8 cellular contexts compared by ENCODE assay signal in genomic region chr14:35826952-35827416, GRCh38. TPM values are rescaled to one million over a fixed set of nuclear protein-coding genes. Genes with fewer than 3 reads are reported as not detected.
DNase-seq lines count a peak whose midpoint lies in the region; TF ChIP-seq lines count a peak whose summit lies in the region.

No MANE protein-coding gene starts in this region.

- peaks cover 14% of the 10 kb centered on the region for H3K27me3 Mint-ChIP-seq in nephron progenitor cell (ENCODE audit: low read depth, poor library complexity)

- H3K4me3 Mint-ChIP-seq in nephron progenitor cell: peak overlapping the region; percentile 95

- TF ChIP-seq CTCF in dorsolateral prefrontal cortex (IDR thresholded peaks at IDR 0.05 in 54 of 56, conservative IDR thresholded peaks at IDR 0.05 in 2 of 56; ENCODE audit: low read depth in 1 of 56, partially characterized antibody in 56 of 56): peak in 4 of 56 donors; percentile 1 to 5 (median 2)
- TF ChIP-seq CTCF in nephron progenitor cell (IDR thresholded peaks at IDR 0.05): no peak

- H3K9me3 Mint-ChIP-seq in nephron progenitor cell: peaks cover 3% of the 10 kb centered on the region

- peak overlapping the region; percentile 79 to 94 (median 87) for H3K4me3 ChIP-seq in BLaER1 treated with 17β-estradiol and CSF1 and Interleukin-3, amounts not matched to agents 10 nM and 100 nM
- peak overlapping the region; percentile 71 to 99 (median 91) for H3K4me3 ChIP-seq in dorsolateral prefrontal cortex

- H3K9me3 ChIP-seq in BLaER1 treated with 17β-estradiol and CSF1 and Interleukin-3, amounts not matched to agents 10 nM and 100 nM (replicated peaks in 1 of 11): no peaks in the 10 kb centered on the region
- H3K9me3 ChIP-seq in KOPT-K1 (ENCODE audit: insufficient read depth, low read length, poor library complexity, severe bottlenecking): no peaks in the 10 kb centered on the region

- peak overlapping the region; percentile 68 to 91 (median 87) for H3K4me2 ChIP-seq in BLaER1 treated with 17β-estradiol and CSF1 and Interleukin-3, amounts not matched to agents 10 nM and 100 nM

- intact Hi-C loops in dorsolateral prefrontal cortex (cut with DNase I): no loop called here

- H3K27ac ChIP-seq in BLaER1 treated with 17β-estradiol and CSF1 and Interleukin-3, amounts not matched to agents 10 nM and 100 nM: peak overlapping the region in 10 of 11 experiments; percentile 80 to 96 (median 88); a peak in 16 of 22 replicates
- H3K27ac ChIP-seq in KOPT-K1 (ENCODE audit: low read depth, low read length, poor library complexity, severe bottlenecking) (peak overlapping the region; percentile 71), dorsolateral prefrontal cortex (peak overlapping the region in 58 of 59 donors; percentile 90 to 100 (median 98))

- peak overlapping the region; percentile 87 to 95 (median 90); a peak in 21 of 22 replicates for H3K9ac ChIP-seq in BLaER1 treated with 17β-estradiol and CSF1 and Interleukin-3, amounts not matched to agents 10 nM and 100 nM

- peaks cover 0 to 30% (median 9%) of the 10 kb centered on the region in 11 experiments; a peak in 6 of 22 replicates for H4K20me1 ChIP-seq in BLaER1 treated with 17β-estradiol and CSF1 and Interleukin-3, amounts not matched to agents 10 nM and 100 nM

- H3K27ac Mint-ChIP-seq in nephron progenitor cell: peak overlapping the region; percentile 85

- peaks cover 8 to 18% (median 14%) of the 10 kb centered on the region in 10 experiments for H3K4me1 ChIP-seq in BLaER1 treated with 17β-estradiol and CSF1 and Interleukin-3, amounts not matched to agents 10 nM and 100 nM

- peaks cover 7 to 17% (median 11%) of the 10 kb centered on the region in 11 experiments; a peak in 20 of 22 replicates for H3K36me3 ChIP-seq in BLaER1 treated with 17β-estradiol and CSF1 and Interleukin-3, amounts not matched to agents 10 nM and 100 nM
- peaks cover 13% of the 10 kb centered on the region for H3K36me3 ChIP-seq in KOPT-K1 (ENCODE audit: insufficient read depth, low read length)

- peaks cover 28% of the 10 kb centered on the region for H3K4me1 Mint-ChIP-seq in nephron progenitor cell

- peaks cover 23% of the 10 kb centered on the region for H3K36me3 Mint-ChIP-seq in nephron progenitor cell (ENCODE audit: low read depth)

- DNase-seq in dorsolateral prefrontal cortex (no peak), nephron progenitor cell (no peak), NCI-H345 (lab: John Stamatoyannopoulos, UW) (no peak), retina (no peak), ecto neural progenitor cell (ENCODE audit: low spot score) (no peak), superior temporal gyrus (ENCODE audit: extremely low spot score) (no peak)

- no peaks in the 10 kb centered on the region for H3K27me3 ChIP-seq in BLaER1 treated with 17β-estradiol and CSF1 and Interleukin-3, amounts not matched to agents 10 nM and 100 nM
- no peaks in the 10 kb centered on the region for H3K27me3 ChIP-seq in dorsolateral prefrontal cortex

RNA-seq across cellular contexts. Expression of gene BRMS1L, which starts 0.8 kb away (rescaled TPM):
- 10 to 100 TPM; 12.3 to 33.5 (median 21.4) TPM for total RNA-seq in dorsolateral prefrontal cortex

RNA-seq across cellular contexts. Expression of gene RALGAPA1, which starts 17.9 kb away (rescaled TPM):
- total RNA-seq in dorsolateral prefrontal cortex: 100 to 1,000 TPM; 121 to 188 (median 151) TPM
